2 cellular contexts compared by ENCODE assay signal in the genomic region with DNA sequence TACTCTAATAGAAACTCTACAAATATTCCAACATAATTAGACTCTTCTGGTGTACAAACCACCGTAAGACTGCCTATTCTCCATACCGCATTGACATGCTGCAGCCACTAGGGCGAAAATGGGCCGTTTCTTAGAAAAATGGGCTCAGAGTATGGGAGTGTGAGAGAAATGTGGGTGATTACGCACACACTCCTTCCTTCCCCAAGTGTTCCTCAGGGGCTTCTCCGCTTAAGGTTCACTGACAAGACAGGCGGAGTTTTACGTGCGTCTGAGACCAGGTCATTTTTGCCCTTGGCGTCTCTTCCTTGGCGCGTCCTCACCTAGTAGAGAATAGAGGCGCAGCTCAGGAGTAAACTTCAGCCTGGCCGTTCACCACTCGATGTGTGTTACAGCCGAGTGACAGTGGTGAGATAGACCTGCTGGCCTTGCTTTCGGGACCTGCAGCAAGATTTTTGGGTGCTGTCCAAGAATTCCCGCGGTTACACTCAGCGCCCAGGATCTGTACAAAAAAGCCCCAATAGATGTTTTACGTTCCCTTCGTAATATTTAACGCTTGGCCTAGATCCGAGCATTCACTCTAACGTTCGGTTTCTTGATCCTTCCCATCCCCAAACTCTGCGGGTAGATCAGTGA.
TF ChIP-seq lines count a peak whose summit lies in the region.

No MANE protein-coding gene starts in this region.

TF ChIP-seq in IMR-90, 13 proteins besides CTCF, POLR2A, EP300 and RAD21 (continued from another document):
- TF ChIP-seq ELK1 (IDR thresholded peaks at IDR 0.05; ENCODE audit: borderline replicate concordance, low read depth, low read length) (no peak), MXI1 (IDR thresholded peaks at IDR 0.05; ENCODE audit: borderline replicate concordance, low read depth, low read length) (no peak), RCOR1 (IDR thresholded peaks at IDR 0.05; ENCODE audit: insufficient replicate concordance, low read length) (no peak), BHLHE40 (IDR thresholded peaks at IDR 0.05; ENCODE audit: low read depth, low read length) (no peak), NFE2L2 (IDR thresholded peaks at IDR 0.05; ENCODE audit: low read depth, low read length) (no peak), MAZ (IDR thresholded peaks at IDR 0.05; ENCODE audit: borderline replicate concordance, low read depth, low read length) (no peak), MAFK (IDR thresholded peaks at IDR 0.05; ENCODE audit: low read depth, low read length) (no peak), RFX5 (IDR thresholded peaks at IDR 0.05; ENCODE audit: low read depth, low read length) (no peak), SMC3 (IDR thresholded peaks at IDR 0.05; ENCODE audit: low read depth, low read length) (no peak)
- TF ChIP-seq, protein P1, sequence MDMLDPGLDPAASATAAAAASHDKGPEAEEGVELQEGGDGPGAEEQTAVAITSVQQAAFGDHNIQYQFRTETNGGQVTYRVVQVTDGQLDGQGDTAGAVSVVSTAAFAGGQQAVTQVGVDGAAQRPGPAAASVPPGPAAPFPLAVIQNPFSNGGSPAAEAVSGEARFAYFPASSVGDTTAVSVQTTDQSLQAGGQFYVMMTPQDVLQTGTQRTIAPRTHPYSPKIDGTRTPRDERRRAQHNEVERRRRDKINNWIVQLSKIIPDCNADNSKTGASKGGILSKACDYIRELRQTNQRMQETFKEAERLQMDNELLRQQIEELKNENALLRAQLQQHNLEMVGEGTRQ (IDR thresholded peaks at IDR 0.05; ENCODE audit: low read depth, low read length) = no peak

TF ChIP-seq in liver, 16 proteins besides CTCF, POLR2A, EP300 and RAD21 (continued from another document):
- TF ChIP-seq, protein P2, sequence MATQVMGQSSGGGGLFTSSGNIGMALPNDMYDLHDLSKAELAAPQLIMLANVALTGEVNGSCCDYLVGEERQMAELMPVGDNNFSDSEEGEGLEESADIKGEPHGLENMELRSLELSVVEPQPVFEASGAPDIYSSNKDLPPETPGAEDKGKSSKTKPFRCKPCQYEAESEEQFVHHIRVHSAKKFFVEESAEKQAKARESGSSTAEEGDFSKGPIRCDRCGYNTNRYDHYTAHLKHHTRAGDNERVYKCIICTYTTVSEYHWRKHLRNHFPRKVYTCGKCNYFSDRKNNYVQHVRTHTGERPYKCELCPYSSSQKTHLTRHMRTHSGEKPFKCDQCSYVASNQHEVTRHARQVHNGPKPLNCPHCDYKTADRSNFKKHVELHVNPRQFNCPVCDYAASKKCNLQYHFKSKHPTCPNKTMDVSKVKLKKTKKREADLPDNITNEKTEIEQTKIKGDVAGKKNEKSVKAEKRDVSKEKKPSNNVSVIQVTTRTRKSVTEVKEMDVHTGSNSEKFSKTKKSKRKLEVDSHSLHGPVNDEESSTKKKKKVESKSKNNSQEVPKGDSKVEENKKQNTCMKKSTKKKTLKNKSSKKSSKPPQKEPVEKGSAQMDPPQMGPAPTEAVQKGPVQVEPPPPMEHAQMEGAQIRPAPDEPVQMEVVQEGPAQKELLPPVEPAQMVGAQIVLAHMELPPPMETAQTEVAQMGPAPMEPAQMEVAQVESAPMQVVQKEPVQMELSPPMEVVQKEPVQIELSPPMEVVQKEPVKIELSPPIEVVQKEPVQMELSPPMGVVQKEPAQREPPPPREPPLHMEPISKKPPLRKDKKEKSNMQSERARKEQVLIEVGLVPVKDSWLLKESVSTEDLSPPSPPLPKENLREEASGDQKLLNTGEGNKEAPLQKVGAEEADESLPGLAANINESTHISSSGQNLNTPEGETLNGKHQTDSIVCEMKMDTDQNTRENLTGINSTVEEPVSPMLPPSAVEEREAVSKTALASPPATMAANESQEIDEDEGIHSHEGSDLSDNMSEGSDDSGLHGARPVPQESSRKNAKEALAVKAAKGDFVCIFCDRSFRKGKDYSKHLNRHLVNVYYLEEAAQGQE (IDR thresholded peaks at IDR 0.05) = no peak
- no peak for TF ChIP-seq EGR1 (IDR thresholded peaks at IDR 0.05; ENCODE audit: low read depth in 2 of 2)
- TF ChIP-seq, protein P3, sequence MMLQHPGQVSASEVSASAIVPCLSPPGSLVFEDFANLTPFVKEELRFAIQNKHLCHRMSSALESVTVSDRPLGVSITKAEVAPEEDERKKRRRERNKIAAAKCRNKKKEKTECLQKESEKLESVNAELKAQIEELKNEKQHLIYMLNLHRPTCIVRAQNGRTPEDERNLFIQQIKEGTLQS (IDR thresholded peaks at IDR 0.05) = no peak
- no peak for TF ChIP-seq RXRA (IDR thresholded peaks at IDR 0.05)
- TF ChIP-seq HNF4G (IDR thresholded peaks at IDR 0.05) = no peak
- no peak for TF ChIP-seq HNF4A (conservative IDR thresholded peaks at IDR 0.05)
- TF ChIP-seq NR2F2 (IDR thresholded peaks at IDR 0.05) = no peak
- TF ChIP-seq FOXA1 (IDR thresholded peaks at IDR 0.05) = no peak
- TF ChIP-seq JUND (IDR thresholded peaks at IDR 0.05) = no peak
- no peak for TF ChIP-seq SP1 (IDR thresholded peaks at IDR 0.05)
- no peak for TF ChIP-seq GABPA (IDR thresholded peaks at IDR 0.05 in 1 of 2, conservative IDR thresholded peaks at IDR 0.05 in 1 of 2)
- no peak for TF ChIP-seq MAX (IDR thresholded peaks at IDR 0.05)
- no peak for TF ChIP-seq ZBTB33 (IDR thresholded peaks at IDR 0.05)
